In genomic region chr3:146371902-146372301, GRCh38 we compare ENCODE assay signal across 2 cellular contexts.
TF ChIP-seq lines count a peak whose summit lies in the region.

No MANE protein-coding gene starts in this region.

TF ChIP-seq in HepG2, 621 proteins besides CTCF, POLR2A, EP300 and RAD21:
- TF ChIP-seq CENPBD1 (CRISPR knock-in tag; IDR thresholded peaks at IDR 0.05; ENCODE audit: borderline replicate concordance, low read depth) (no peak), THAP11 (CRISPR knock-in tag; IDR thresholded peaks at IDR 0.05) (no peak), FOXP4 (CRISPR knock-in tag; IDR thresholded peaks at IDR 0.05) (no peak), ZNF160 (CRISPR knock-in tag; IDR thresholded peaks at IDR 0.05) (peak; percentile 90; the same call in 1 of the 2 replicates), BRCA1 (CRISPR knock-in tag; IDR thresholded peaks at IDR 0.05) (no peak)

TF ChIP-seq in K562, 482 proteins besides CTCF, POLR2A, EP300 and RAD21:
- TF ChIP-seq ZNF583 (CRISPR knock-in tag; IDR thresholded peaks at IDR 0.05) (peak; percentile 93), E4F1 (CRISPR knock-in tag; IDR thresholded peaks at IDR 0.05; ENCODE audit: borderline replicate concordance) (no peak), NFYB (IDR thresholded peaks at IDR 0.05; ENCODE audit: extremely low read depth, insufficient read length) (no peak)
